Comparison of ENCODE assay signal across 16 cellular contexts in the genomic region with DNA sequence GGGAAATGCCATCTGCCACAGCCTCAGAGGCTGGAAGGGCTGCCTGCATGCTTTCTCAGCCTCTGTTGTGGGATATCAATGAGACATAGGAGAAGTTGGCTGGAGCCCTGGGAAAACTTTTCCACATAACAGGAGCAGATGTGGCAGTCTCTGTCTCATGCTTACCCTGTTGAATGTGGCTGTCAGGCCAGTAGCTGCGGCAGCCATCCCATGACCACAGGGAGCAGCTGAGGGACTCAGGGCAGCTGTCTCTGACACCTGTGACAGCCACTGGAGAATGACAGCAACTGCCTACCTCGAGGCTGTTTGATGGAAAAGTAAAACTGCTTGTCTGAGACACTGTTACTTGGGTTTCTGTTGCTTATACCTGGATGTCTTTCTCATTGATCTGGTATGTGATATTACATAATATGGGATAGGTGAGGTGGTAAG.
DNase-seq lines count a peak whose midpoint lies in the region; ATAC-seq, FAIRE-seq and TF ChIP-seq lines count a peak whose summit lies in the region.
"Had no signal": no experiment of that assay in that cellular context is flagged by ENCODE, and none has a peak within 500 bp of the region (broad histone marks: within the 10 kb centered on the region; RNA-seq: fewer than 3 reads in every experiment).

No MANE protein-coding gene starts in this region.

- in situ Hi-C loops in GM23248 (cut with MboI) (no loop called here), brain microvascular endothelial cell (cut with HindIII; ENCODE audit: low pct_ligation_motif_present, low sequenced_read_pairs) (no loop called here)

- H3K9me3 ChIP-seq in AG04450 (ENCODE audit: control insufficient read depth, insufficient read depth, low read length), result no peaks in the 10 kb centered on the region
- H3K9me3 ChIP-seq in GM23248 (ENCODE audit: low read depth), result no peaks in the 10 kb centered on the region

- TF ChIP-seq CTCF in AG04450 (IDR thresholded peaks at IDR 0.05; ENCODE audit: low read depth, low read length) (no peak), bronchial epithelial cell (IDR thresholded peaks at IDR 0.05; ENCODE audit: insufficient read depth, low read length, severe bottlenecking) (no peak), brain microvascular endothelial cell (IDR thresholded peaks at IDR 0.05; ENCODE audit: low read depth, low read length, missing control alignments) (no peak)

- POLR2A ChIA-PET in AG04450 (lab: Yijun Ruan, JAX), result no interaction called here

- no peaks in the 10 kb centered on the region for H3K9me2 ChIP-seq in GM23248 (ENCODE audit: insufficient read depth)

- H3K36me3 ChIP-seq in GM23248 (ENCODE audit: low read depth) (no peaks in the 10 kb centered on the region), bronchial epithelial cell (ENCODE audit: control insufficient read depth, insufficient read depth, low read length) (no peaks in the 10 kb centered on the region), brain microvascular endothelial cell (replicated peaks) (no peaks in the 10 kb centered on the region)

- ATAC-seq in HG03108 (IDR thresholded peaks at IDR 0.05; ENCODE audit: unreplicated experiment) (no peak), HG03457 (IDR thresholded peaks at IDR 0.05; ENCODE audit: unreplicated experiment) (no peak)
- ATAC-seq: K562, natural killer cell, T-helper 17 cell had no signal

- CTCF ChIA-PET in AG04450 (lab: Charles Lee), result no interaction called here

- WGBS in GM23248 (ENCODE audit: low coverage in 1 of 2, low lambda C conversion rate in 2 of 2, missing lambda C conversion rate in 2 of 2), 2 experiments, result 57 to 58% methylated on average over 2 of the region's 2 CpGs

- peaks cover 7% of the 10 kb centered on the region; the same call in 1 of the 2 replicates for H3K4me1 ChIP-seq in GM23248 (ENCODE audit: insufficient read depth)

- H4K20me1 ChIP-seq in GM23248 (ENCODE audit: insufficient read depth), result no peaks in the 10 kb centered on the region; the same call in 1 of the 2 replicates

- H2AFZ ChIP-seq in GM23248, result no peak overlapping the region

- 0 out of 2 replicates have a peak, but pooled peaks cover 6% of the 10 kb centered on the region for H3F3A ChIP-seq in GM23248 (ENCODE audit: insufficient read depth)

- H3K4me2 ChIP-seq in GM23248 (ENCODE audit: unreplicated experiment), result no peak overlapping the region

- no peak for FAIRE-seq in bronchial epithelial cell (lab: Jason Lieb, UNC)
- FAIRE-seq: K562 had no signal

- H3K79me2 ChIP-seq in GM23248 (ENCODE audit: insufficient read depth), result peaks cover 3% of the 10 kb centered on the region; the same call in 1 of the 2 replicates

- peak; percentile 36 for DNase-seq in AG04450 (ENCODE audit: low read depth, low spot score)
- DNase-seq in GM23248, result peak; percentile 76
- DNase-seq in bronchial epithelial cell (ENCODE audit: low read depth), result peak; percentile 65
- peak; percentile 51 for DNase-seq in middle frontal gyrus (ENCODE audit: extremely low spot score, low spot score)
- DNase-seq in NCI-H1417 (lab: John Stamatoyannopoulos, UW), result no peak
- no peak for DNase-seq in brain microvascular endothelial cell
- DNase-seq: activated CD4-positive, alpha-beta T cell treated with anti-CD3 and anti-CD28 coated beads, Interleukin-2, amount 50 U/mL, for 1 hour; AML-193; kidney glomerular epithelial cell; natural killer cell; NCI-H146; stimulated activated CD4-positive, alpha-beta T cell treated with anti-CD3 and anti-CD28 coated beads, Interleukin-12 subunit alpha, Interleukin-12 subunit beta, amount 100 ng/mL, for 4 hours; T-helper 17 cell had no signal

- H3K27me3 ChIP-seq in AG04450 (ENCODE audit: control insufficient read depth, insufficient read depth, low read length), result no peaks in the 10 kb centered on the region
- no peaks in the 10 kb centered on the region for H3K27me3 ChIP-seq in GM23248 (replicated peaks; ENCODE audit: insufficient read depth)
- H3K27me3 ChIP-seq in bronchial epithelial cell (ENCODE audit: control insufficient read depth, insufficient read depth, low read length), result no peaks in the 10 kb centered on the region
- no peaks in the 10 kb centered on the region for H3K27me3 ChIP-seq in brain microvascular endothelial cell (replicated peaks)

- no peak overlapping the region for H3K9ac ChIP-seq in GM23248

- H3K27ac ChIP-seq in AG04450 (ENCODE audit: low read depth, low read length), result no peak overlapping the region
- H3K27ac ChIP-seq in GM23248, result peak overlapping the region; percentile 26; the same call in 1 of the 2 replicates
- no peak overlapping the region for H3K27ac ChIP-seq in brain microvascular endothelial cell

- no peak overlapping the region for H3K4me3 ChIP-seq in AG04450 (ENCODE audit: low read depth, low read length)
- H3K4me3 ChIP-seq in GM23248, result no peak overlapping the region
- H3K4me3 ChIP-seq in bronchial epithelial cell (ENCODE audit: low read depth, low read length), result no peak overlapping the region
- no peak overlapping the region for H3K4me3 ChIP-seq in brain microvascular endothelial cell (ENCODE audit: low read depth, low read length)
- H3K4me3 ChIP-seq: K562 had no signal

Comparison
In these comparisons a context has a peak if more than half of its experiments do, and no peak if none do; other contexts are left out.
1. DNase-seq: peak in AG04450 (single experiment), GM23248 (single experiment), bronchial epithelial cell (single experiment) and middle frontal gyrus (single experiment); none in NCI-H1417 (0 of 3) and brain microvascular endothelial cell (single experiment).